Comparison of ENCODE assay signal across 1 cellular context in the genomic region with DNA sequence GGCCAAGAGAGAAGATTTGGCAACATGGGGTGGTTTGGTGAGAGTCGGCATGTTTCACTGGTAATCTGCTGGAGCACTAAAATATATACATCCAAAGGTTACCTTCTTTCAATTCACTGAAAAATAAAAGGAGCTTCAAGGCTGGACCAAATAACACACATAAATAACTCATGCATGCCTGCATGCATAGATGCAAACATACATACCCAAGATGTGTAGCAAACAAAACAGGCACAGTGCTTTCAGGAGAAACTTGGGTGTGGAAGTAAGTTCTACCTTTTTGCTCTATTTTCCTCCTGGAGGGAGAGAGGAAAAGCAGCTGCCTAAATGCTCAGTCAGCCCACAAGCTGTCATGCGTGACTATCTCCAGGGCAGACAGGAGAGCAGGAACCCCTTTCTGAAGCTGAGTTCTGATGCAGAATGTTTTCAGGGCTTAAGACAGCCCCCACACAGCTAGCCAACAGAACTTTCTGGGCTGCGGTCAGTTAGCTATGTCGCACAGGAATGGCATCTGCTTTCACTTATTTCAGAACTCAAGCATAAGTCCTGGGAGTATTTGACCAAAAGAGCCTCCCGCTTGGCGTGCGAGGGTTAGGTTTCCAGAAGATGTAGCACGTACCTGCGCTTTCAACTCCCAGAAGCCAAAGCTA.
TF ChIP-seq lines count a peak whose summit lies in the region.

No MANE protein-coding gene starts in this region.

TF ChIP-seq in GM12878, 131 proteins besides CTCF, POLR2A, EP300 and RAD21 (continued from another document):
- 0 out of 2 replicates have a peak, but pooled peaks have one; percentile 8 for TF ChIP-seq HSF1 (IDR thresholded peaks at IDR 0.05; ENCODE audit: low read depth, low read length)
- TF ChIP-seq CHD4 (IDR thresholded peaks at IDR 0.05): no peak
- peak; percentile 78; the same call in 1 of the 2 replicates for TF ChIP-seq CBFB (IDR thresholded peaks at IDR 0.05; ENCODE audit: low read depth)
- peak; percentile 79; the same call in 2 of the 3 replicates for TF ChIP-seq POU2F2 (IDR thresholded peaks at IDR 0.05; ENCODE audit: borderline replicate concordance, low read depth, low read length)
- TF ChIP-seq RFX5 (IDR thresholded peaks at IDR 0.05; ENCODE audit: low read depth, low read length): 0 out of 2 replicates have a peak, but pooled peaks have one; percentile 43
- peak; percentile 21; the same call in 1 of the 2 replicates for TF ChIP-seq ZSCAN29 (IDR thresholded peaks at IDR 0.05)
- peak; percentile 71; the same call in 1 of the 2 replicates for TF ChIP-seq CHD2 (IDR thresholded peaks at IDR 0.05; ENCODE audit: borderline replicate concordance, low read depth, low read length)
- 0 out of 2 replicates have a peak, but pooled peaks have one; percentile 5 for TF ChIP-seq TCF7 (IDR thresholded peaks at IDR 0.05; ENCODE audit: borderline replicate concordance)
- no peak for TF ChIP-seq MEF2B (IDR thresholded peaks at IDR 0.05; ENCODE audit: partially characterized antibody, poor library complexity, severe bottlenecking)
- TF ChIP-seq BCL11A (IDR thresholded peaks at IDR 0.05; ENCODE audit: low read depth, low read length): peak; percentile 86
- TF ChIP-seq, protein P1, sequence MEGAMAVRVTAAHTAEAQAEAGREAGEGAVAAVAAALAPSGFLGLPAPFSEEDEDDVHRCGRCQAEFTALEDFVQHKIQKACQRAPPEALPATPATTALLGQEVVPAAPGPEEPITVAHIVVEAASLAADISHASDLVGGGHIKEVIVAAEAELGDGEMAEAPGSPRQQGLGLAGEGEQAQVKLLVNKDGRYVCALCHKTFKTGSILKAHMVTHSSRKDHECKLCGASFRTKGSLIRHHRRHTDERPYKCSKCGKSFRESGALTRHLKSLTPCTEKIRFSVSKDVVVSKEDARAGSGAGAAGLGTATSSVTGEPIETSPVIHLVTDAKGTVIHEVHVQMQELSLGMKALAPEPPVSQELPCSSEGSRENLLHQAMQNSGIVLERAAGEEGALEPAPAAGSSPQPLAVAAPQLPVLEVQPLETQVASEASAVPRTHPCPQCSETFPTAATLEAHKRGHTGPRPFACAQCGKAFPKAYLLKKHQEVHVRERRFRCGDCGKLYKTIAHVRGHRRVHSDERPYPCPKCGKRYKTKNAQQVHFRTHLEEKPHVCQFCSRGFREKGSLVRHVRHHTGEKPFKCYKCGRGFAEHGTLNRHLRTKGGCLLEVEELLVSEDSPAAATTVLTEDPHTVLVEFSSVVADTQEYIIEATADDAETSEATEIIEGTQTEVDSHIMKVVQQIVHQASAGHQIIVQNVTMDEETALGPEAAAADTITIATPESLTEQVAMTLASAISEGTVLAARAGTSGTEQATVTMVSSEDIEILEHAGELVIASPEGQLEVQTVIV (IDR thresholded peaks at IDR 0.05; ENCODE audit: borderline replicate concordance, partially characterized antibody): no peak
- TF ChIP-seq MYB (IDR thresholded peaks at IDR 0.05; ENCODE audit: borderline replicate concordance, low read depth, low read length): peak; percentile 66; the same call in 1 of the 2 replicates
- no peak; the same call in 1 of the 2 replicates for TF ChIP-seq SMC3 (IDR thresholded peaks at IDR 0.05; ENCODE audit: borderline replicate concordance, low read length)
- 0 out of 2 replicates have a peak, but pooled peaks have one; percentile 35 for TF ChIP-seq CHD1 (IDR thresholded peaks at IDR 0.05; ENCODE audit: low read depth, low read length)
- peak; percentile 73 for TF ChIP-seq IKZF1 (conservative IDR thresholded peaks at IDR 0.05)
- TF ChIP-seq BCL3 (IDR thresholded peaks at IDR 0.05; ENCODE audit: borderline replicate concordance, insufficient read depth, low read depth, low read length, poor library complexity, severe bottlenecking): peak; percentile 77
- peak; percentile 77; the same call in 1 of the 2 replicates for TF ChIP-seq MLLT1 (IDR thresholded peaks at IDR 0.05)
- TF ChIP-seq ATF7 (IDR thresholded peaks at IDR 0.05; ENCODE audit: low read depth): no peak
- 0 out of 2 replicates have a peak, but pooled peaks have one; percentile 64 for TF ChIP-seq HDAC2 (IDR thresholded peaks at IDR 0.05)
- TF ChIP-seq TBL1XR1 (IDR thresholded peaks at IDR 0.05; ENCODE audit: low read depth, low read length): peak; percentile 90; the same call in 1 of the 2 replicates
- TF ChIP-seq GATAD2B (conservative IDR thresholded peaks at IDR 0.05; ENCODE audit: low read depth): peak; percentile 47
- TF ChIP-seq PAX5 (IDR thresholded peaks at IDR 0.05; ENCODE audit: borderline replicate concordance, low read depth, low read length): peak; percentile 97
- 0 out of 2 replicates have a peak, but pooled peaks have one; percentile 32 for TF ChIP-seq POLR2AphosphoS2 (IDR thresholded peaks at IDR 0.05; ENCODE audit: low read depth, low read length)
- peak; percentile 89 for TF ChIP-seq EED (IDR thresholded peaks at IDR 0.05; ENCODE audit: low read depth)
- TF ChIP-seq ETV6 (conservative IDR thresholded peaks at IDR 0.05 in 1 of 2, IDR thresholded peaks at IDR 0.05 in 1 of 2; ENCODE audit: borderline replicate concordance in 1 of 2, low read depth in 1 of 2): 0 out of 4 replicates have a peak, but pooled peaks of 1 of the 2 experiments have one; percentile 31
- TF ChIP-seq MEF2A (IDR thresholded peaks at IDR 0.05; ENCODE audit: insufficient read depth, low read depth, low read length): peak; percentile 78
- peak; percentile 63; the same call in 1 of the 2 replicates for TF ChIP-seq PAX8 (IDR thresholded peaks at IDR 0.05)
- TF ChIP-seq HCFC1 (IDR thresholded peaks at IDR 0.05; ENCODE audit: low read length): no peak
- peak; percentile 88 for TF ChIP-seq CREM (IDR thresholded peaks at IDR 0.05; ENCODE audit: low read depth)
- peak; percentile 69; the same call in 1 of the 2 replicates for TF ChIP-seq IRF4 (IDR thresholded peaks at IDR 0.05; ENCODE audit: low read depth, low read length)
- peak; percentile 93 for TF ChIP-seq TCF12 (IDR thresholded peaks at IDR 0.05; ENCODE audit: low read depth, low read length)
- TF ChIP-seq, protein P2, sequence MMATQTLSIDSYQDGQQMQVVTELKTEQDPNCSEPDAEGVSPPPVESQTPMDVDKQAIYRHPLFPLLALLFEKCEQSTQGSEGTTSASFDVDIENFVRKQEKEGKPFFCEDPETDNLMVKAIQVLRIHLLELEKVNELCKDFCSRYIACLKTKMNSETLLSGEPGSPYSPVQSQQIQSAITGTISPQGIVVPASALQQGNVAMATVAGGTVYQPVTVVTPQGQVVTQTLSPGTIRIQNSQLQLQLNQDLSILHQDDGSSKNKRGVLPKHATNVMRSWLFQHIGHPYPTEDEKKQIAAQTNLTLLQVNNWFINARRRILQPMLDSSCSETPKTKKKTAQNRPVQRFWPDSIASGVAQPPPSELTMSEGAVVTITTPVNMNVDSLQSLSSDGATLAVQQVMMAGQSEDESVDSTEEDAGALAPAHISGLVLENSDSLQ (IDR thresholded peaks at IDR 0.05): 0 out of 2 replicates have a peak, but pooled peaks have one; percentile 40
- peak; percentile 41; the same call in 1 of the 2 replicates for TF ChIP-seq LARP7 (IDR thresholded peaks at IDR 0.05)
- TF ChIP-seq TCF3 (IDR thresholded peaks at IDR 0.05; ENCODE audit: borderline replicate concordance, insufficient read depth, low read depth, low read length): peak; percentile 83
- no peak for TF ChIP-seq MAX (IDR thresholded peaks at IDR 0.05; ENCODE audit: low read depth, low read length)
- TF ChIP-seq POLR2AphosphoS5 (IDR thresholded peaks at IDR 0.05; ENCODE audit: low read length): peak; percentile 68; the same call in 1 of the 2 replicates
- no peak for TF ChIP-seq ASH2L (IDR thresholded peaks at IDR 0.05; ENCODE audit: borderline replicate concordance, low read depth)
- no peak for TF ChIP-seq BMI1 (IDR thresholded peaks at IDR 0.05; ENCODE audit: borderline replicate concordance)
- 0 out of 2 replicates have a peak, but pooled peaks have one; percentile 52 for TF ChIP-seq TARDBP (IDR thresholded peaks at IDR 0.05; ENCODE audit: borderline replicate concordance)
- TF ChIP-seq SMARCA5 (IDR thresholded peaks at IDR 0.05): peak; percentile 80
TF ChIP-seq in GM12878: peak in this region for 41.
